ENCODE assay signal across 11 cellular contexts in genomic region chr14:24123465-24124417, GRCh38. TPM values are rescaled to one million over a fixed set of nuclear protein-coding genes. Genes with fewer than 3 reads are reported as not detected.
A peak's percentile ranks its signal among the peaks of the same experiment; 100 is the strongest.
DNase-seq lines count a peak whose midpoint lies in the region; ATAC-seq and TF ChIP-seq lines count a peak whose summit lies in the region.
"Had no signal": no experiment of that assay in that cellular context is flagged by ENCODE, and none has a peak within 500 bp of the region (broad histone marks: within the 10 kb centered on the region; RNA-seq: fewer than 3 reads in every experiment).

No MANE protein-coding gene starts in this region.

- no peak overlapping the region for H3K4me3 Mint-ChIP-seq in activated naive CD8-positive, alpha-beta T cell treated with anti-CD3 and anti-CD28 coated beads for 36 hours

- peak overlapping the region; percentile 19 for H3K27ac Mint-ChIP-seq in activated naive CD8-positive, alpha-beta T cell treated with anti-CD3 and anti-CD28 coated beads for 36 hours

- TF ChIP-seq CTCF in cardiac muscle cell (IDR thresholded peaks at IDR 0.05; ENCODE audit: low read depth, low read length): no peak
- TF ChIP-seq CTCF in upper lobe of right lung (IDR thresholded peaks at IDR 0.05): no peak

- H3K9me3 ChIP-seq in cardiac muscle cell (ENCODE audit: low read depth): no peaks in the 10 kb centered on the region
- no peaks in the 10 kb centered on the region for H3K9me3 ChIP-seq in upper lobe of right lung

- intact Hi-C loops in Right ventricle myocardium superior (cut with DNase I) (no loop called here), upper lobe of right lung (cut with DNase I) (no loop called here)

- H3K27me3 Mint-ChIP-seq in activated naive CD8-positive, alpha-beta T cell treated with anti-CD3 and anti-CD28 coated beads for 36 hours: no peaks in the 10 kb centered on the region

- ATAC-seq in Right ventricle myocardium superior (ENCODE audit: poor library complexity) (no peak), HG02870 (IDR thresholded peaks at IDR 0.05; ENCODE audit: unreplicated experiment) (peak; percentile 63), upper lobe of right lung (peak; percentile 32), GM21526 (IDR thresholded peaks at IDR 0.05; ENCODE audit: low FRiP score, unreplicated experiment) (no peak)

- no peak overlapping the region for H3K4me3 ChIP-seq in cardiac muscle cell
- no peak overlapping the region for H3K4me3 ChIP-seq in upper lobe of right lung

- H3K36me3 Mint-ChIP-seq in activated naive CD8-positive, alpha-beta T cell treated with anti-CD3 and anti-CD28 coated beads for 36 hours: peaks cover 2% of the 10 kb centered on the region

- DNase-seq in cardiac muscle cell (ENCODE audit: low read depth in 1 of 2, low spot score in 1 of 2) (no peak), Right ventricle myocardium superior (no peak), upper lobe of right lung (no peak), inferior parietal cortex (ENCODE audit: extremely low spot score) (no peak)
- no peak for DNase-seq in activated naive CD8-positive, alpha-beta T cell treated with anti-CD3 and anti-CD28 coated beads for 36 hours
- no peak for DNase-seq in activated effector memory CD4-positive, alpha-beta T cell treated with anti-CD3 and anti-CD28 coated beads, Interleukin-2, amount 50 U/mL, for 16 hours
- DNase-seq: Kasumi-1; stimulated activated naive CD4-positive, alpha-beta T cell treated with Interleukin-2 at 50 U/mL for 16 hours had no signal

- no peaks in the 10 kb centered on the region for H3K4me1 ChIP-seq in cardiac muscle cell (ENCODE audit: low read depth)
- H3K4me1 ChIP-seq in upper lobe of right lung: no peaks in the 10 kb centered on the region

- peak overlapping the region; percentile 48 for H3K27ac ChIP-seq in cardiac muscle cell
- H3K27ac ChIP-seq in upper lobe of right lung: no peak overlapping the region

- H3K9me3 Mint-ChIP-seq in activated naive CD8-positive, alpha-beta T cell treated with anti-CD3 and anti-CD28 coated beads for 36 hours: no peaks in the 10 kb centered on the region

- peaks cover 7% of the 10 kb centered on the region for H3K4me1 Mint-ChIP-seq in activated naive CD8-positive, alpha-beta T cell treated with anti-CD3 and anti-CD28 coated beads for 36 hours

- H3K27me3 ChIP-seq in cardiac muscle cell: no peaks in the 10 kb centered on the region
- no peaks in the 10 kb centered on the region for H3K27me3 ChIP-seq in upper lobe of right lung

- H3K36me3 ChIP-seq in cardiac muscle cell (peaks cover 37% of the 10 kb centered on the region), upper lobe of right lung (peaks cover 56% of the 10 kb centered on the region)

RNA-seq across cellular contexts. Expression of gene FITM1, which starts 6.7 kb away (rescaled TPM):
- total RNA-seq in cardiac muscle cell (124 and 136 TPM in 2 replicates), Right ventricle myocardium superior (126 TPM), upper lobe of right lung (1.1 TPM)
- 181 and 209 TPM in 2 replicates for polyA plus RNA-seq in cardiac muscle cell
- total RNA-seq in activated naive CD8-positive, alpha-beta T cell treated with anti-CD3 and anti-CD28 coated beads for 36 hours: under 1 TPM in 1 of 2 experiments, not detected in 1; 0.29 TPM
- total RNA-seq: kidney epithelial cell had no signal

RNA-seq across cellular contexts. Expression of gene NRL, which starts 9.0 kb away (rescaled TPM):
- total RNA-seq in cardiac muscle cell (4.2 and 6.7 TPM in 2 replicates), Right ventricle myocardium superior (0.75 TPM), upper lobe of right lung (2.8 TPM)
- 4.8 and 5.1 TPM in 2 replicates for polyA plus RNA-seq in cardiac muscle cell
- total RNA-seq in activated naive CD8-positive, alpha-beta T cell treated with anti-CD3 and anti-CD28 coated beads for 36 hours: 1 to 10 TPM; 1.8 to 2.6 TPM

RNA-seq across cellular contexts. Expression of gene DCAF11, which starts 9.2 kb away (rescaled TPM):
- total RNA-seq in cardiac muscle cell (152 and 317 TPM in 2 replicates), Right ventricle myocardium superior (81.7 TPM), upper lobe of right lung (57.8 TPM)
- 110 and 165 TPM in 2 replicates for polyA plus RNA-seq in cardiac muscle cell
- 10 to 100 TPM; 56.0 to 56.7 TPM for total RNA-seq in activated naive CD8-positive, alpha-beta T cell treated with anti-CD3 and anti-CD28 coated beads for 36 hours

RNA-seq across cellular contexts. Expression of gene PSME1, which starts 12.3 kb away (rescaled TPM):
- total RNA-seq in cardiac muscle cell (211 and 238 TPM in 2 replicates), Right ventricle myocardium superior (129 TPM), upper lobe of right lung (171 TPM)
- 383 and 492 TPM in 2 replicates for polyA plus RNA-seq in cardiac muscle cell
- 100 to 1,000 TPM; 476 to 479 TPM for total RNA-seq in activated naive CD8-positive, alpha-beta T cell treated with anti-CD3 and anti-CD28 coated beads for 36 hours

RNA-seq across cellular contexts. Expression of gene EMC9, which starts 17.6 kb away (rescaled TPM):
- 54.6 and 69.3 TPM in 2 replicates for total RNA-seq in cardiac muscle cell
- polyA plus RNA-seq in cardiac muscle cell: 82.3 and 114 TPM in 2 replicates
- total RNA-seq in Right ventricle myocardium superior: 14.4 TPM
- 10 to 100 TPM; 39.1 to 40.1 TPM for total RNA-seq in activated naive CD8-positive, alpha-beta T cell treated with anti-CD3 and anti-CD28 coated beads for 36 hours
- total RNA-seq in upper lobe of right lung: 10.5 TPM

Comparison
In these comparisons a context has a peak if more than half of its experiments do, and no peak if none do; other contexts are left out.
1. ATAC-seq: peak in HG02870 (single experiment) and upper lobe of right lung (single experiment); none in Right ventricle myocardium superior (single experiment) and GM21526 (single experiment).
2. RNA of gene FITM1, which starts 6.7 kb away (total RNA-seq): 126 TPM in Right ventricle myocardium superior (single experiment) and 124 to 136 TPM in cardiac muscle cell; 1.1 TPM in upper lobe of right lung (single experiment) and 0.29 TPM in activated naive CD8-positive, alpha-beta T cell treated with anti-CD3 and anti-CD28 coated beads for 36 hours; every median in the first group is over 10 times any median in the second.